ENCODE assay signal across 2 cellular contexts in the genomic region with DNA sequence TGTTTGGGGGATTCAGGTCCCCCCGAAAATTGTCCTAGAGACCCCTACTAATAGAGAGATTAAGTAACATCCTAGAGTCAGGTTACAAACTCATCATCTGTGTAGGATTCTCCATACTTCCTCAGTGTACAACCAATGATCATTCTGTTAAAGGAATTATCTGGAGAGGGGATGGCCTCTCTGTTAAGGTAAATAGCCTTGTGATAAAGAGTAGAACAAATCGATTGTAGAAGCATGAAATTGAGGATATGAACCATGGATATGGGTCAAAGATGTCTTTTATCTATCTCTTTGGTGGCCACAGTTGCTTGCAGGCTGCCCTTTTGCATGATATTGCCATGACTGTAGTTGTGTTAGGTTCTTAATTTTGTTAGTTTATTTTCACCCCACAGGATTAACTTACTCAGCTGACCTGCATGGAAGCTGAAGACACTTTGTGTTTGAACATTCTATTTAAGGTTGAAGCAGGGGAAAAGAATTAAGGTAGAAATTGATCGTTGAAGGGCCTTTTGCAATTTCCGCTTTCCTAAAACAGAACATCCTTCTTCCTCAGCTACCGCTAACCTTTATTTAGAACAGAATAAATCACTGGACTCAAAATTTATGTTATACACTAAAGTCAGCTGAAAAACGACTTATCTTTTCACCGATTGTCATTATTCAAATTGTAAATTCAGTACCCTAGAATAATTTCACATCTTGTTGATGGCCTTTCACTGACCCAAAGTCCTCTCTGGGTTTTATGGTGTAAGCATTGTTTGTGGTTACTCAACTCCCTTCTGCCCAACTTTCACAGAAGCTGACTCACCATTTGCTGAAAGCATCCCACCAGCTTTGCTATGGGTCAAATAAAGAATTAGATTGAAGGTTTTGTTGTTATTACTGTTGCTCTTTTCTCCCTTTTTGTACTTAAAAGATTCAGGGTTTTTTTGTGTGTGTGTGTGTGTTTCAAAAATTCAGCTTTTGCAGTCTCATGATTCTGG.
TF ChIP-seq lines count a peak whose summit lies in the region.

No MANE protein-coding gene starts in this region.

TF ChIP-seq in K562, 482 proteins besides CTCF, POLR2A, EP300 and RAD21:
- TF ChIP-seq CEBPG (CRISPR knock-in tag; IDR thresholded peaks at IDR 0.05) (no peak), CEBPG (tag; conservative IDR thresholded peaks at IDR 0.05 in 1 of 2, IDR thresholded peaks at IDR 0.05 in 1 of 2) (peak in 1 of 2 experiments; percentile 30; a peak in 1 of 4 replicates), C11orf30 (IDR thresholded peaks at IDR 0.05; ENCODE audit: low read depth) (peak; percentile 14; the same call in 1 of the 2 replicates), ADNP (tag; IDR thresholded peaks at IDR 0.05) (no peak)

TF ChIP-seq in liver, 16 proteins besides CTCF, POLR2A, EP300 and RAD21:
- TF ChIP-seq RXRA (IDR thresholded peaks at IDR 0.05), result peak; percentile 10 to 57
- TF ChIP-seq JUND (IDR thresholded peaks at IDR 0.05), result peak in 1 of 2 donors; percentile 33
- no peak for TF ChIP-seq TAF1 (conservative IDR thresholded peaks at IDR 0.05)
- TF ChIP-seq, protein P1, sequence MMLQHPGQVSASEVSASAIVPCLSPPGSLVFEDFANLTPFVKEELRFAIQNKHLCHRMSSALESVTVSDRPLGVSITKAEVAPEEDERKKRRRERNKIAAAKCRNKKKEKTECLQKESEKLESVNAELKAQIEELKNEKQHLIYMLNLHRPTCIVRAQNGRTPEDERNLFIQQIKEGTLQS (IDR thresholded peaks at IDR 0.05), result peak; percentile 42
- TF ChIP-seq HNF4A (conservative IDR thresholded peaks at IDR 0.05), result peak; percentile 18 to 23
- TF ChIP-seq, protein P2, sequence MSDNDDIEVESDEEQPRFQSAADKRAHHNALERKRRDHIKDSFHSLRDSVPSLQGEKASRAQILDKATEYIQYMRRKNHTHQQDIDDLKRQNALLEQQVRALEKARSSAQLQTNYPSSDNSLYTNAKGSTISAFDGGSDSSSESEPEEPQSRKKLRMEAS (IDR thresholded peaks at IDR 0.05), result no peak
- TF ChIP-seq GABPA (IDR thresholded peaks at IDR 0.05 in 1 of 2, conservative IDR thresholded peaks at IDR 0.05 in 1 of 2), result no peak
TF ChIP-seq in liver: peak in this region for 4.
